In genomic region chr7:120998525-120998924, GRCh38 we compare ENCODE assay signal across 12 cellular contexts.
"Had no signal": no experiment of that assay in that cellular context is flagged by ENCODE, and none has a peak within 500 bp of the region (broad histone marks: within the 10 kb centered on the region; RNA-seq: fewer than 3 reads in every experiment).

No MANE protein-coding gene starts in this region.

- H3K4me3 Mint-ChIP-seq: central memory CD8-positive, alpha-beta T cell; endodermal cell; neural crest cell; stimulated activated effector memory CD8-positive, alpha-beta T cell treated with anti-CD3 and anti-CD28 coated beads, Interleukin-12 subunit alpha, Interleukin-12 subunit beta, amount 100 ng/mL, for 72 hours had no signal

- H3K36me3 Mint-ChIP-seq: stimulated activated effector memory CD8-positive, alpha-beta T cell treated with anti-CD3 and anti-CD28 coated beads, Interleukin-12 subunit alpha, Interleukin-12 subunit beta, amount 100 ng/mL, for 72 hours had no signal

- ATAC-seq: activated CD4-positive, CD25-positive, alpha-beta regulatory T cell treated with anti-CD3 and anti-CD28 coated beads, Interleukin-2, amount 50 U/mL, for 24 hours; body of pancreas; left lobe of liver; stimulated activated effector memory CD8-positive, alpha-beta T cell treated with anti-CD3 and anti-CD28 coated beads, Interleukin-12 subunit alpha, Interleukin-12 subunit beta, amount 100 ng/mL, for 72 hours had no signal

- H3K27me3 ChIP-seq: upper lobe of right lung had no signal

- H3K9me3 Mint-ChIP-seq: central memory CD8-positive, alpha-beta T cell; endodermal cell; stimulated activated effector memory CD8-positive, alpha-beta T cell treated with anti-CD3 and anti-CD28 coated beads, Interleukin-12 subunit alpha, Interleukin-12 subunit beta, amount 100 ng/mL, for 72 hours had no signal

- H3K9me3 ChIP-seq: body of pancreas, upper lobe of right lung had no signal

- H3K27ac Mint-ChIP-seq: endodermal cell; stimulated activated effector memory CD8-positive, alpha-beta T cell treated with anti-CD3 and anti-CD28 coated beads, Interleukin-12 subunit alpha, Interleukin-12 subunit beta, amount 100 ng/mL, for 72 hours had no signal

- H3K27ac ChIP-seq: body of pancreas, skin epidermis, upper lobe of right lung had no signal

- H3K4me1 ChIP-seq: body of pancreas had no signal

- H3K36me3 ChIP-seq: upper lobe of right lung had no signal

- DNase-seq: activated naive CD4-positive, alpha-beta T cell treated with anti-CD3 and anti-CD28 coated beads, Interleukin-2, amount 50 U/mL, for 16 hours; endodermal cell; erythroblast; mesenchymal stem cell; upper lobe of right lung had no signal

- H3K4me1 Mint-ChIP-seq: endodermal cell, neural crest cell had no signal

- H3K4me3 ChIP-seq: body of pancreas, skin epidermis, upper lobe of right lung had no signal
